Comparison of ENCODE assay signal across 27 cellular contexts in the genomic region with DNA sequence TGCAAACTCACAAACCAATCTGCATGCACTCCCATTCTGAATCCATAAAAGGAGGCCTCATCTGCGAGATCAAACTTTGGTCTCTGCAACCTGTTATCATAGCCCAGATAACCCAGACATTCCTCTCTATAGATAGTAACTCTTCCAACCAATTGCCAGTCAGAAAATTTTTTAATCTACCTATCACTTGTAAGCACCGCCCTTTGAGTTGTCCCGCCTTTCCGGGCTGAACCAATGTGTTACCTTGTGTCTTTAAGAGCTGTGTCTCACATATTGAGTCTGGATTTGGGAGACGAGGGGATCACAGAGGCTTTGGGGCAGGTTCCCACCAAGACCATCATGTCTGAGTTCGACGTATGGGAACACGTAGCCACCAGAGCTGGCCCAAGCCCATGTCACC.
"Had no signal": no experiment of that assay in that cellular context is flagged by ENCODE, and none has a peak within 500 bp of the region (broad histone marks: within the 10 kb centered on the region; RNA-seq: fewer than 3 reads in every experiment).

No MANE protein-coding gene starts in this region.

- H3K4me3 ChIP-seq: SJSA1 had no signal

- DNase-seq: Kasumi-1, KBM-7, MM.1S, NCI-H1048, NCI-H1105, NCI-H1417, NCI-H1436 treated with DMSO at 0.1 percent for 48 hours, NCI-H1694, NCI-H1930, NCI-H2081, NCI-H2107, NCI-H2227 treated with DMSO at 0.1 percent for 48 hours, NCI-H446, NCI-H510A, NCI-H524 treated with DMSO at 0.1 percent for 48 hours, NCI-H774, Right ventricle myocardium superior, RPMI8226, SIG-M5, SK-N-SH, SW 1271, T-helper 1 cell, T-helper 17 cell had no signal

- FAIRE-seq: HTR-8/SVneo, RCC 7860 had no signal

- H3K9me3 ChIP-seq: SJSA1, SK-N-SH had no signal

- H3K27ac ChIP-seq: HL-60, SJSA1 had no signal

- H3K4me1 ChIP-seq: SJSA1 had no signal

- H3K27me3 ChIP-seq: SJSA1 had no signal

- H3K36me3 ChIP-seq: SJSA1 had no signal
